In genomic region chr15:74403981-74404563, GRCh38 we compare ENCODE assay signal across 11 cellular contexts. TPM values are rescaled to one million over a fixed set of nuclear protein-coding genes. Genes with fewer than 3 reads are reported as not detected.
A peak's percentile ranks its signal among the peaks of the same experiment; 100 is the strongest.
DNase-seq lines count a peak whose midpoint lies in the region; ATAC-seq and TF ChIP-seq lines count a peak whose summit lies in the region.
"Had no signal": no experiment of that assay in that cellular context is flagged by ENCODE, and none has a peak within 500 bp of the region (broad histone marks: within the 10 kb centered on the region; RNA-seq: fewer than 3 reads in every experiment).

No MANE protein-coding gene starts in this region.

- TF ChIP-seq CTCF in WERI-Rb-1 (IDR thresholded peaks at IDR 0.05; ENCODE audit: low read depth, low read length) (no peak), gastroesophageal sphincter (IDR thresholded peaks at IDR 0.05) (no peak)

- peak overlapping the region in 1 of 7 donors; percentile 12 for H3K4me3 Mint-ChIP-seq in CD8-positive, alpha-beta memory T cell

- POLR2A ChIA-PET in CD8-positive, alpha-beta memory T cell (lab: Charles Lee), result interaction anchor here (2.9 kb wide), 1 partner anchor 28 kb away, joined by 18 read pairs; no protein-coding TSS in a partner anchor

- peak; percentile 33 for TF ChIP-seq POLR2A in GM19193 (IDR thresholded peaks at IDR 0.05; ENCODE audit: extremely low read depth, insufficient read depth, insufficient read length)
- no peak for TF ChIP-seq POLR2A in gastroesophageal sphincter (IDR thresholded peaks at IDR 0.05)

- H3K4me1 ChIP-seq in CD8-positive, alpha-beta memory T cell (ENCODE audit: insufficient read depth, low read length), result peaks cover 51% of the 10 kb centered on the region
- H3K4me1 ChIP-seq in gastroesophageal sphincter, result peaks cover 0 to 6% (median 0%) of the 10 kb centered on the region in 3 donors

- no peak overlapping the region for H3K4me3 ChIP-seq in CD8-positive, alpha-beta memory T cell (ENCODE audit: low read length)
- H3K4me3 ChIP-seq in WERI-Rb-1 (ENCODE audit: low read depth, low read length) (no peak overlapping the region), gastroesophageal sphincter (no peak overlapping the region)

- H3K27ac Mint-ChIP-seq in CD8-positive, alpha-beta memory T cell, result peak overlapping the region; percentile 35 to 95 (median 70)

- H3K27me3 ChIP-seq in CD8-positive, alpha-beta memory T cell (ENCODE audit: insufficient read depth, low read length, poor library complexity, severe bottlenecking), result no peaks in the 10 kb centered on the region
- H3K27me3 ChIP-seq in WERI-Rb-1 (ENCODE audit: insufficient read depth, low read depth, severe bottlenecking) (no peaks in the 10 kb centered on the region), gastroesophageal sphincter (peaks cover 36% of the 10 kb centered on the region)
- H3K27me3 ChIP-seq: brain microvascular endothelial cell had no signal

- H3K27me3 Mint-ChIP-seq in CD8-positive, alpha-beta memory T cell, result peaks cover 0 to 3% of the 10 kb centered on the region in 2 donors

- no peaks in the 10 kb centered on the region for H3K36me3 Mint-ChIP-seq in CD8-positive, alpha-beta memory T cell

- no peaks in the 10 kb centered on the region for H3K36me3 ChIP-seq in CD8-positive, alpha-beta memory T cell (ENCODE audit: insufficient read depth, low read length)
- H3K36me3 ChIP-seq in WERI-Rb-1 (no peaks in the 10 kb centered on the region), gastroesophageal sphincter (no peaks in the 10 kb centered on the region)
- H3K36me3 ChIP-seq: brain microvascular endothelial cell had no signal

- 27 to 100% methylated on average over 1 to 12 of the region's 16 CpGs for WGBS in gastroesophageal sphincter (ENCODE audit: low coverage in 1 of 2), 2 donors

- no peaks in the 10 kb centered on the region for H3K9me3 Mint-ChIP-seq in CD8-positive, alpha-beta memory T cell

- CTCF ChIA-PET in CD8-positive, alpha-beta memory T cell (lab: Charles Lee), result interaction anchor here (1.1 to 6.2 kb wide), 6 partner anchors 19 to 30 kb away, joined by 3 to 35 read pairs (median 8); no protein-coding TSS in a partner anchor

- H3K27ac ChIP-seq in CD8-positive, alpha-beta memory T cell (ENCODE audit: low read depth, low read length), result no peak overlapping the region
- H3K27ac ChIP-seq in angular gyrus (ENCODE audit: low read depth, low read length) (peak overlapping the region; percentile 57), WERI-Rb-1 (no peak overlapping the region), gastroesophageal sphincter (no peak overlapping the region)
- H3K27ac ChIP-seq: brain microvascular endothelial cell had no signal

- H3K4me1 Mint-ChIP-seq in CD8-positive, alpha-beta memory T cell, result peaks cover 59 to 65% (median 62%) of the 10 kb centered on the region in 3 donors

- ATAC-seq in HG03460 (IDR thresholded peaks at IDR 0.05; ENCODE audit: unreplicated experiment), result peak; percentile 25
- no peak for ATAC-seq in gastroesophageal sphincter

- H3K9me3 ChIP-seq in CD8-positive, alpha-beta memory T cell (ENCODE audit: low read length), result no peaks in the 10 kb centered on the region
- H3K9me3 ChIP-seq in WERI-Rb-1 (ENCODE audit: severe bottlenecking), result no peaks in the 10 kb centered on the region
- H3K9me3 ChIP-seq in gastroesophageal sphincter, result no peaks in the 10 kb centered on the region

- no peak for TF ChIP-seq EP300 in gastroesophageal sphincter (IDR thresholded peaks at IDR 0.05)

- DNase-seq in CD8-positive, alpha-beta memory T cell, result no peak
- DNase-seq in WERI-Rb-1 (no peak), DMS53 treated with DMSO at 0.1 percent for 48 hours (lab: John Stamatoyannopoulos, UW; ENCODE audit: unreplicated experiment) (no peak), H4 (ENCODE audit: low spot score) (no peak)
- DNase-seq: brain microvascular endothelial cell, left cardiac atrium had no signal

RNA-seq across cellular contexts. Expression of gene SEMA7A, which starts 29.7 kb away (rescaled TPM):
- total RNA-seq in CD8-positive, alpha-beta memory T cell, result 10 to 100 TPM; 71.2 to 72.5 TPM
- polyA plus RNA-seq in CD8-positive, alpha-beta memory T cell, result 1.9 TPM
- 1 to 10 TPM in 3 of 4 donors, under 1 TPM in 1; 0.93 to 2.7 (median 1.8) TPM for total RNA-seq in gastroesophageal sphincter
- 0.53 and 0.91 TPM in 2 replicates for total RNA-seq in H4 (2014; rRNA removed; shearing (Covaris generic))

RNA-seq across cellular contexts. Expression of gene CYP11A1, which starts 36.6 kb away (rescaled TPM):
- not detected for total RNA-seq in CD8-positive, alpha-beta memory T cell
- polyA plus RNA-seq in CD8-positive, alpha-beta memory T cell, result not detected
- 1 to 10 TPM in 3 of 4 donors, under 1 TPM in 1; 0.67 to 3.7 (median 2.7) TPM for total RNA-seq in gastroesophageal sphincter
- not detected in 2 replicates for total RNA-seq in H4 (2014; rRNA removed; shearing (Covaris generic))
- total RNA-seq: G401 had no signal

RNA-seq across cellular contexts. Expression of gene UBL7, which starts 56.9 kb away (rescaled TPM):
- 10 to 100 TPM; 64.9 to 67.7 TPM for total RNA-seq in CD8-positive, alpha-beta memory T cell
- 101 TPM for polyA plus RNA-seq in CD8-positive, alpha-beta memory T cell
- total RNA-seq in gastroesophageal sphincter, result 10 to 100 TPM; 47.9 to 60.0 (median 52.0) TPM
- 78.0 and 83.9 TPM in 2 replicates for total RNA-seq in H4 (2014; rRNA removed; shearing (Covaris generic))

Comparison
In these comparisons a context has a peak if more than half of its experiments do, and no peak if none do; other contexts are left out.
1. RNA of gene SEMA7A, which starts 29.7 kb away (total RNA-seq): 71.2 to 72.5 TPM in CD8-positive, alpha-beta memory T cell; 0.93 to 2.7 TPM in gastroesophageal sphincter and 0.53 to 0.91 TPM in H4; every median in the first group is over 10 times any median in the second.